In the genomic region with DNA sequence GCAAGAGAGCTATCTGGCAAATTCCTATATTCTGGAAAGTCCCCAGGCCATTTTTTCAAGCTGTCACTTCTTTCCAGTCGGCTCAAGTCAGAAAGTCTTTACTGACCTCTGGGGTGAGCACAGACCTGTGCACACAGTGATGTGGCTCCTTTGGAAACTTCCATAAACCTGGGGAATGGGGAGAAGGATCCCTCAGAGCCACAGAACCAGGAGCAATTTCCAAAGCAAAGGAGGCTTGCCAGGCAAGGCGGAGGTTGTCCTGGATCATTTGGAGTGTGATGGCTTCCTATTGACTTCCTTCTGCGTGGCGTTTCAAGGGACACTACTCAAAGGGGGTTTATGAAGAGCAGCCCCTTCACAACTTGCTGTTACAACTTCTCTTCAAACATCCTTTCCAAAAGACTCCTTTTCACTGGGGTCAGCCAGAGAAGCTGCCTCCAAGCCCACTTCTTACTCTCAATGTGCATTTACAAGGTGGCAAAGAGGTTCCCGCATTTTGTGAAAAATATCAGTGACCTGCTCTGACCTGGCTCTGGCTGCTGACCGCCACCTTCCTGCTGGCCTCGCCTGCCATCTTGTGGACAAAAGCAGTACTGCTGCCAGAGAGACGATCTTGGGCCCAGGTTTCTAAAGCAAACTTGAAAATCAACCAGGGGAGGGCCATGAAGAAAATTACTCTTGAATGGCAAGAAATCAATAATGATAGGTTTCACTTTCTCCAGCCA, we compare ENCODE assay signal across 8 cellular contexts. TPM values are rescaled to one million over a fixed set of nuclear protein-coding genes. Genes with fewer than 3 reads are reported as not detected.
DNase-seq lines count a peak whose midpoint lies in the region; ATAC-seq and TF ChIP-seq lines count a peak whose summit lies in the region.

No MANE protein-coding gene starts in this region.

- no peak overlapping the region for H3K27ac Mint-ChIP-seq in HFFc6

- H3K27me3 Mint-ChIP-seq in HFFc6 (ENCODE audit: insufficient read depth): no peaks in the 10 kb centered on the region; the same call in 1 of the 2 replicates

- no peak overlapping the region for H3K4me3 Mint-ChIP-seq in HFFc6

- TF ChIP-seq CTCF in HFFc6 (IDR thresholded peaks at IDR 0.05) (peak; percentile 100), dorsolateral prefrontal cortex (IDR thresholded peaks at IDR 0.05 in 54 of 56, conservative IDR thresholded peaks at IDR 0.05 in 2 of 56; ENCODE audit: low read depth in 1 of 56, partially characterized antibody in 56 of 56) (peak; percentile 96 to 100 (median 99)), lung (IDR thresholded peaks at IDR 0.05; ENCODE audit: control extremely low read depth, extremely low read depth) (peak; percentile 99)

- ATAC-seq in lung (ENCODE audit: insufficient read depth, low FRiP score): peak; percentile 84
- ATAC-seq in HG02970 (IDR thresholded peaks at IDR 0.05; ENCODE audit: low FRiP score, unreplicated experiment): no peak

- H3K4me3 ChIP-seq in dorsolateral prefrontal cortex: peak overlapping the region in 32 of 59 donors; percentile 1 to 52 (median 22)
- H3K4me3 ChIP-seq in lung: no peak overlapping the region

- no peaks in the 10 kb centered on the region for H3K9me3 Mint-ChIP-seq in HFFc6

- no peaks in the 10 kb centered on the region for H3K9me3 ChIP-seq in lung (ENCODE audit: control insufficient read depth in 2 of 2, insufficient read depth in 1 of 2, low read length in 1 of 2)

- WGBS in lung, 2 donors: 11 to 21% methylated on average over 8 of the region's 8 CpGs

- peak; percentile 78 for DNase-seq in G401 (ENCODE audit: low spot score)
- DNase-seq in HFFc6: peak; percentile 53
- peak; percentile 40 for DNase-seq in NCI-H345 (lab: John Stamatoyannopoulos, UW)
- DNase-seq in activated CD4-positive, alpha-beta T cell treated with anti-CD3 and anti-CD28 coated beads, Interleukin-2, amount 50 U/mL, for 4 hours: peak; percentile 64 to 69
- DNase-seq in dorsolateral prefrontal cortex: peak; percentile 70 to 89 (median 78)
- peak; percentile 83 for DNase-seq in lung (ENCODE audit: low spot score)
- peak; percentile 68 for DNase-seq in stimulated activated CD8-positive, alpha-beta memory T cell treated with anti-CD3 and anti-CD28 coated beads, Interleukin-15, amount 100 ng/mL, for 1 hour (ENCODE audit: low read depth)

- peak overlapping the region; percentile 67 to 97 (median 90) for H3K27ac ChIP-seq in dorsolateral prefrontal cortex
- H3K27ac ChIP-seq in lung (ENCODE audit: low read depth in 1 of 2, low read length in 1 of 2): peak overlapping the region in 1 of 2 donors; percentile 68

- in situ Hi-C loops in G401 (cut with HindIII; ENCODE audit: low sequenced_read_pairs): no loop called here

- H3K4me1 Mint-ChIP-seq in HFFc6 (ENCODE audit: low read depth): peaks cover 25% of the 10 kb centered on the region

- peaks cover 6 to 16% of the 10 kb centered on the region in 2 donors for H3K4me1 ChIP-seq in lung (ENCODE audit: control insufficient read depth in 2 of 2, insufficient read depth in 2 of 2, low read length in 2 of 2)

- H3K36me3 Mint-ChIP-seq in HFFc6 (ENCODE audit: low read depth): no peaks in the 10 kb centered on the region

- intact Hi-C loops in dorsolateral prefrontal cortex (cut with DNase I): loop anchor here (1.0 to 2.0 kb wide), 5 partner anchors 73 to 450 kb away; no protein-coding TSS in a partner anchor

- H3K27me3 ChIP-seq in dorsolateral prefrontal cortex: no peaks in the 10 kb centered on the region
- no peaks in the 10 kb centered on the region for H3K27me3 ChIP-seq in lung (ENCODE audit: control insufficient read depth, insufficient read depth)

- H3K36me3 ChIP-seq in lung (ENCODE audit: control insufficient read depth in 2 of 2, insufficient read depth in 2 of 2, low read length in 2 of 2): no peaks in the 10 kb centered on the region

RNA-seq across cellular contexts. Expression of gene TMEM247, which starts 18.2 kb away (rescaled TPM):
- total RNA-seq in G401 (2014; rRNA removed; shearing (Covaris generic)): not detected in 2 replicates
- not detected for total RNA-seq in HFFc6 (2021; fragmentation: NEBNext Ultra II Directional; extraction: Animal tissue kit (Norgen Biotek cat#: 25700))
- total RNA-seq in dorsolateral prefrontal cortex: not detected
- not detected for total RNA-seq in lung
- polyA plus RNA-seq in lung: not detected
